19 cellular contexts compared by ENCODE assay signal in genomic region chr13:24875566-24875965, GRCh38.
DNase-seq lines count a peak whose midpoint lies in the region; ATAC-seq and TF ChIP-seq lines count a peak whose summit lies in the region.
"Had no signal": no experiment of that assay in that cellular context is flagged by ENCODE, and none has a peak within 500 bp of the region (broad histone marks: within the 10 kb centered on the region; RNA-seq: fewer than 3 reads in every experiment).

No MANE protein-coding gene starts in this region.

- no peak overlapping the region for H3K4me3 Mint-ChIP-seq in glutamatergic neuron (ENCODE audit: unreplicated experiment)
- no peak overlapping the region for H3K4me3 Mint-ChIP-seq in HFFc6
- H3K4me3 Mint-ChIP-seq in MCF 10A (ENCODE audit: unreplicated experiment), result no peak overlapping the region
- H3K4me3 Mint-ChIP-seq: CD4-positive, CD25-positive, alpha-beta regulatory T cell had no signal

- intact Hi-C loops in mucosa of descending colon (cut with DNase I, micrococcal nuclease) (no loop called here), lower leg skin (cut with DNase I; ENCODE audit: low total_unique reads) (no loop called here), MCF 10A (cut with micrococcal nuclease) (no loop called here)

- H3K27me3 Mint-ChIP-seq in glutamatergic neuron (ENCODE audit: unreplicated experiment) (peaks cover 2% of the 10 kb centered on the region), HFFc6 (ENCODE audit: insufficient read depth) (no peaks in the 10 kb centered on the region; the same call in 1 of the 2 replicates), MCF 10A (ENCODE audit: insufficient read depth, unreplicated experiment) (no peaks in the 10 kb centered on the region)

- TF ChIP-seq POLR2A in lower leg skin (IDR thresholded peaks at IDR 0.05), result no peak

- no peaks in the 10 kb centered on the region for H3K9me3 ChIP-seq in mucosa of descending colon
- H3K9me3 ChIP-seq: BLaER1, MG63 had no signal

- H3K4me1 Mint-ChIP-seq in glutamatergic neuron (ENCODE audit: low read depth, unreplicated experiment), result no peaks in the 10 kb centered on the region
- peaks cover 7% of the 10 kb centered on the region for H3K4me1 Mint-ChIP-seq in HFFc6 (ENCODE audit: low read depth)
- H3K4me1 Mint-ChIP-seq in MCF 10A (ENCODE audit: insufficient read depth, unreplicated experiment), result no peaks in the 10 kb centered on the region
- H3K4me1 Mint-ChIP-seq: CD4-positive, CD25-positive, alpha-beta regulatory T cell had no signal

- H3K4me1 ChIP-seq in mucosa of descending colon (ENCODE audit: low read depth), result no peaks in the 10 kb centered on the region
- H3K4me1 ChIP-seq: BLaER1 had no signal

- H3K9me3 Mint-ChIP-seq in glutamatergic neuron (ENCODE audit: unreplicated experiment) (no peaks in the 10 kb centered on the region), HFFc6 (no peaks in the 10 kb centered on the region), MCF 10A (ENCODE audit: unreplicated experiment) (no peaks in the 10 kb centered on the region)
- H3K9me3 Mint-ChIP-seq: CD4-positive, CD25-positive, alpha-beta regulatory T cell had no signal

- DNase-seq in EH (ENCODE audit: low read depth) (peak; percentile 50), M059J (ENCODE audit: low read depth) (peak; percentile 15), fibroblast of villous mesenchyme (ENCODE audit: low read depth) (peak; percentile 77), mucosa of descending colon (peak in 1 of 3 donors; percentile 17), glutamatergic neuron (no peak), lower leg skin (ENCODE audit: low spot score in 2 of 2) (no peak), HFFc6 (no peak), MCF 10A (ENCODE audit: unreplicated experiment) (no peak)
- DNase-seq: CD4-positive, CD25-positive, alpha-beta regulatory T cell; DMS53; Kasumi-1; MG63; NCI-H2029 treated with DMSO at 0.1 percent for 48 hours; NCI-H526 treated with DMSO at 0.1 percent for 48 hours; SHP77 treated with DMSO at 0.1 percent for 48 hours had no signal

- H3K36me3 Mint-ChIP-seq in glutamatergic neuron (ENCODE audit: unreplicated experiment) (no peaks in the 10 kb centered on the region), HFFc6 (ENCODE audit: low read depth) (no peaks in the 10 kb centered on the region), MCF 10A (ENCODE audit: insufficient read depth, unreplicated experiment) (no peaks in the 10 kb centered on the region)
- H3K36me3 Mint-ChIP-seq: CD4-positive, CD25-positive, alpha-beta regulatory T cell had no signal

- peak; percentile 66 for ATAC-seq in mucosa of descending colon
- ATAC-seq: HCT116, K562, Panc1 had no signal

- H3K36me3 ChIP-seq in mucosa of descending colon (ENCODE audit: low read depth), result no peaks in the 10 kb centered on the region
- H3K36me3 ChIP-seq: BLaER1, MG63 had no signal

- CTCF ChIA-PET in MCF 10A (lab: Yijun Ruan, JAX), result interaction anchor here (1.5 kb wide), 1 partner anchor 10 kb away, joined by 7 read pairs; no protein-coding TSS in a partner anchor

- POLR2A ChIA-PET in MCF 10A (lab: Yijun Ruan, JAX), result interaction anchor here (0.6 to 1.2 kb wide), 3 partner anchors 8 to 364 kb away, joined by 3 read pairs; no protein-coding TSS in a partner anchor

- BruUV-seq in MCF 10A (replicated peaks; lab: Mats Ljungman, UMichigan), result no TSS peak

- no peak overlapping the region for H3K27ac Mint-ChIP-seq in glutamatergic neuron (ENCODE audit: unreplicated experiment)
- no peak overlapping the region for H3K27ac Mint-ChIP-seq in HFFc6
- no peak overlapping the region for H3K27ac Mint-ChIP-seq in MCF 10A (ENCODE audit: low read depth, unreplicated experiment)
- H3K27ac Mint-ChIP-seq: CD4-positive, CD25-positive, alpha-beta regulatory T cell had no signal

- TF ChIP-seq CTCF in fibroblast of villous mesenchyme (IDR thresholded peaks at IDR 0.05; ENCODE audit: insufficient read depth, low read depth, low read length) (no peak), mucosa of descending colon (IDR thresholded peaks at IDR 0.05) (no peak), glutamatergic neuron (IDR thresholded peaks at IDR 0.05; ENCODE audit: partially characterized antibody, unreplicated experiment) (no peak), lower leg skin (IDR thresholded peaks at IDR 0.05) (no peak), HFFc6 (IDR thresholded peaks at IDR 0.05) (no peak), MCF 10A (IDR thresholded peaks at IDR 0.05; ENCODE audit: unreplicated experiment) (no peak)

- H3K4me3 ChIP-seq in fibroblast of villous mesenchyme (ENCODE audit: low read depth, low read length), result no peak overlapping the region
- H3K4me3 ChIP-seq in mucosa of descending colon, result no peak overlapping the region
- H3K4me3 ChIP-seq in lower leg skin (ENCODE audit: low read depth, poor library complexity, severe bottlenecking), result no peak overlapping the region
- H3K4me3 ChIP-seq: BLaER1, K562, MG63 had no signal

- whole genome bisulfite sequencing in lower leg skin, 2 donors, result 77 to 86% methylated on average over 6 of the region's 6 CpGs

Comparison
In these comparisons a context has a peak if more than half of its experiments do, and no peak if none do; other contexts are left out.
1. DNase-seq: peak in EH (single experiment), M059J (single experiment) and fibroblast of villous mesenchyme (single experiment); none in glutamatergic neuron (single experiment), lower leg skin (0 of 2), HFFc6 (single experiment) and MCF 10A (single experiment).